19 cellular contexts compared by ENCODE assay signal in the genomic region with DNA sequence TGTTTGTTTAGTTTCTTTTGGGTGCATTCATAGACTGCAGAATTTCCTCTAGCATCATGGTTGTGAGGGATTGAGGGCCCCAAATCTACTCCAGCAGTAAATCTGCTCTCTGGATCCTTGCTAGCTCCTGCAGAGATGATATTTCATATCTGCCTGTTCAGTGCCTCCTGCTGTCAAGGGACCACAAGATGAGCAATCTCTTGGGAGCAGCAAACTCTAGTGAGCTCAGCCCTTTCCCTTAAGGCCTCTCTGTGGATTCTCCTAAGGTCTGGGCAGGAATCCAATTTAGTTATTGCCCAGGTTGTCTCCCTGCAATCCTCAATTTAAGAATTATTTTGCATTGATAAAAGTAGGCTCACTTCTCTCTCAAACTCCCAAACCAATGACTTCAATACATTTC.
"Had no signal": no experiment of that assay in that cellular context is flagged by ENCODE, and none has a peak within 500 bp of the region (broad histone marks: within the 10 kb centered on the region; RNA-seq: fewer than 3 reads in every experiment).

No MANE protein-coding gene starts in this region.

- H3K27ac ChIP-seq: dorsolateral prefrontal cortex, gastroesophageal sphincter, heart right ventricle, lower lobe of right lung, neural progenitor cell, ovary, right lobe of liver had no signal

- ATAC-seq: gastroesophageal sphincter; heart right ventricle; left colon; lower lobe of right lung; right lobe of liver; stimulated activated naive CD8-positive, alpha-beta T cell treated with anti-CD3 and anti-CD28 coated beads, Interleukin-15, Interleukin-2, amounts not matched to agents 100 U/mL and 50 U/mL, for 24 hours; T-helper 17 cell had no signal

- H3K4me1 ChIP-seq: gastroesophageal sphincter, heart right ventricle, lower lobe of right lung, neural progenitor cell, right lobe of liver had no signal

- DNase-seq: activated CD4-positive, alpha-beta T cell treated with anti-CD3 and anti-CD28 coated beads, Interleukin-2, amount 50 U/mL, for 1 hour; activated CD4-positive, CD25-positive, alpha-beta regulatory T cell; activated naive CD4-positive, alpha-beta T cell; activated naive CD8-positive, alpha-beta T cell treated with anti-CD3 and anti-CD28 coated beads, Interleukin-2, amount 10 ng/mL, durations not matched to agents 7 days and 5 days; anterior cingulate cortex; dorsolateral prefrontal cortex; endodermal cell; heart right ventricle; left colon; lower lobe of right lung; midbrain; naive B cell; ovary; right lobe of liver; stimulated activated naive CD8-positive, alpha-beta T cell treated with anti-CD3 and anti-CD28 coated beads, Interleukin-15, Interleukin-2, amounts not matched to agents 100 U/mL and 50 U/mL, for 24 hours; T-helper 17 cell; trophoblast cell had no signal

- H3K27me3 ChIP-seq: dorsolateral prefrontal cortex, gastroesophageal sphincter, heart right ventricle, neural progenitor cell, ovary, right lobe of liver had no signal

- H3K4me1 Mint-ChIP-seq: activated naive CD8-positive, alpha-beta T cell treated with anti-CD3 and anti-CD28 coated beads, Interleukin-2, amount 10 ng/mL, durations not matched to agents 7 days and 5 days; endodermal cell; naive B cell; neural progenitor cell; T-helper 17 cell had no signal

- H3K27ac Mint-ChIP-seq: activated naive CD8-positive, alpha-beta T cell treated with anti-CD3 and anti-CD28 coated beads, Interleukin-2, amount 10 ng/mL, durations not matched to agents 7 days and 5 days; endodermal cell; neural progenitor cell; T-helper 17 cell had no signal

- H3K4me3 Mint-ChIP-seq: activated naive CD8-positive, alpha-beta T cell treated with anti-CD3 and anti-CD28 coated beads, Interleukin-2, amount 10 ng/mL, durations not matched to agents 7 days and 5 days; endodermal cell; naive B cell; neural progenitor cell; T-helper 17 cell had no signal

- H3K9me3 ChIP-seq: gastroesophageal sphincter, lower lobe of right lung, ovary, right lobe of liver had no signal

- H2AFZ ChIP-seq: neural progenitor cell had no signal

- H3K9ac ChIP-seq: neural progenitor cell had no signal

- H3K36me3 ChIP-seq: gastroesophageal sphincter, heart right ventricle, lower lobe of right lung, neural progenitor cell, ovary, right lobe of liver had no signal

- H3K36me3 Mint-ChIP-seq: activated naive CD8-positive, alpha-beta T cell treated with anti-CD3 and anti-CD28 coated beads, Interleukin-2, amount 10 ng/mL, durations not matched to agents 7 days and 5 days; naive B cell; neural progenitor cell had no signal

- H3K27me3 Mint-ChIP-seq: activated naive CD8-positive, alpha-beta T cell treated with anti-CD3 and anti-CD28 coated beads, Interleukin-2, amount 10 ng/mL, durations not matched to agents 7 days and 5 days; naive B cell; T-helper 17 cell had no signal

- H3K4me2 ChIP-seq: neural progenitor cell had no signal

- H3K9me3 Mint-ChIP-seq: activated naive CD8-positive, alpha-beta T cell treated with anti-CD3 and anti-CD28 coated beads, Interleukin-2, amount 10 ng/mL, durations not matched to agents 7 days and 5 days; endodermal cell; neural progenitor cell had no signal

- H3K4me3 ChIP-seq: dorsolateral prefrontal cortex, gastroesophageal sphincter, heart right ventricle, lower lobe of right lung, neural progenitor cell, ovary, right lobe of liver had no signal
